Comparison of ENCODE assay signal across 30 cellular contexts in genomic region chr10:17209302-17209701, GRCh38. TPM values are rescaled to one million over a fixed set of nuclear protein-coding genes. Genes with fewer than 3 reads are reported as not detected.
A peak's percentile ranks its signal among the peaks of the same experiment; 100 is the strongest.
DNase-seq lines count a peak whose midpoint lies in the region; ATAC-seq and TF ChIP-seq lines count a peak whose summit lies in the region.
"Had no signal": no experiment of that assay in that cellular context is flagged by ENCODE, and none has a peak within 500 bp of the region (broad histone marks: within the 10 kb centered on the region; RNA-seq: fewer than 3 reads in every experiment).

No MANE protein-coding gene starts in this region.

- H3K36me3 ChIP-seq in GM23338 (ENCODE audit: insufficient read depth) (no peaks in the 10 kb centered on the region), SK-N-SH (replicated peaks in 1 of 2; ENCODE audit: control insufficient read depth in 1 of 2, insufficient read depth in 2 of 2, low read length in 1 of 2) (no peaks in the 10 kb centered on the region), fibroblast of lung (ENCODE audit: control insufficient read depth, insufficient read depth, low read length) (no peaks in the 10 kb centered on the region), adrenal gland (replicated peaks in 1 of 2) (no peaks in the 10 kb centered on the region)
- H3K36me3 ChIP-seq: cardiac muscle cell, colonic mucosa, left lung, Peyer's patch, prostate gland, right lobe of liver had no signal

- no peaks in the 10 kb centered on the region for H3K4me1 ChIP-seq in GM23338 (ENCODE audit: insufficient read depth)
- H3K4me1 ChIP-seq in SK-N-SH (ENCODE audit: control insufficient read depth in 1 of 2, insufficient read depth in 2 of 2, low read depth in 1 of 2, low read length in 1 of 2), result peaks cover 0 to 56% of the 10 kb centered on the region in 2 experiments; a peak in 3 of 4 replicates
- peaks cover 16% of the 10 kb centered on the region for H3K4me1 ChIP-seq in fibroblast of lung (ENCODE audit: control insufficient read depth, extremely low read depth, insufficient read depth, low read length)
- H3K4me1 ChIP-seq in adrenal gland (replicated peaks in 1 of 2), result no peaks in the 10 kb centered on the region
- H3K4me1 ChIP-seq: colonic mucosa, Peyer's patch, prostate gland, right lobe of liver had no signal

- no peaks in the 10 kb centered on the region for H3K79me2 ChIP-seq in GM23338 (replicated peaks; ENCODE audit: insufficient read depth)
- peaks cover 48% of the 10 kb centered on the region for H3K79me2 ChIP-seq in SK-N-SH (ENCODE audit: insufficient read depth)
- H3K79me2 ChIP-seq in fibroblast of lung (ENCODE audit: control insufficient read depth, insufficient read depth, low read length), result no peaks in the 10 kb centered on the region

- no peak for TF ChIP-seq RAD21 in SK-N-SH (IDR thresholded peaks at IDR 0.05; ENCODE audit: low read length)

- H3K9me3 ChIP-seq in SK-N-SH (no peaks in the 10 kb centered on the region), fibroblast of lung (ENCODE audit: control insufficient read depth, insufficient read depth, low read depth, low read length) (no peaks in the 10 kb centered on the region), adrenal gland (replicated peaks in 1 of 3) (no peaks in the 10 kb centered on the region)
- H3K9me3 ChIP-seq: colonic mucosa, left lung, Peyer's patch, prostate gland, right lobe of liver had no signal

- WGBS in SK-N-SH (ENCODE audit: low lambda C conversion rate), result 92% methylated on average over 1 of the region's 1 CpG
- WGBS in adrenal gland, 4 donors, result 74 to 89% (median 81%) methylated on average over 1 of the region's 1 CpG

- ATAC-seq in GM23338 (no peak), HG03457 (IDR thresholded peaks at IDR 0.05; ENCODE audit: unreplicated experiment) (no peak)
- no peak for ATAC-seq in stimulated activated effector memory CD8-positive, alpha-beta T cell treated with anti-CD3 and anti-CD28 coated beads, Interleukin-12 subunit alpha, Interleukin-12 subunit beta, amount 100 ng/mL, for 72 hours
- ATAC-seq: left lung, right lobe of liver had no signal

- H3K9ac ChIP-seq in SK-N-SH (peak overlapping the region; percentile 63; the same call in 1 of the 2 replicates), fibroblast of lung (ENCODE audit: insufficient read depth, low read length) (no peak overlapping the region)
- H3K9ac ChIP-seq: KMS-11 had no signal

- TF ChIP-seq CTCF in GM23338 (conservative IDR thresholded peaks at IDR 0.05; ENCODE audit: low read depth in 2 of 2) (no peak), SK-N-SH (IDR thresholded peaks at IDR 0.05) (no peak), fibroblast of lung (conservative IDR thresholded peaks at IDR 0.05 in 1 of 2, IDR thresholded peaks at IDR 0.05 in 1 of 2; ENCODE audit: low read depth in 1 of 2, low read length in 2 of 2) (no peak), progenitor cell of endocrine pancreas (IDR thresholded peaks at IDR 0.05; ENCODE audit: unreplicated experiment) (no peak), adrenal gland (IDR thresholded peaks at IDR 0.05) (no peak)

- CTCF ChIA-PET in SK-N-SH (lab: Yijun Ruan, JAX), result no interaction called here

- no peaks in the 10 kb centered on the region; the same call in 2 of the 3 replicates for H3K9me3 Mint-ChIP-seq in GM23338
- H3K9me3 Mint-ChIP-seq in stimulated activated effector memory CD8-positive, alpha-beta T cell treated with anti-CD3 and anti-CD28 coated beads, Interleukin-12 subunit alpha, Interleukin-12 subunit beta, amount 100 ng/mL, for 72 hours, result no peaks in the 10 kb centered on the region
- no peaks in the 10 kb centered on the region for H3K9me3 Mint-ChIP-seq in progenitor cell of endocrine pancreas (ENCODE audit: low read depth)
- H3K9me3 Mint-ChIP-seq: activated CD4-positive, alpha-beta memory T cell treated with anti-CD3 and anti-CD28 coated beads, Interleukin-2, amount 10 ng/mL, durations not matched to agents 7 days and 5 days; type B pancreatic cell had no signal

- H3K27me3 Mint-ChIP-seq in GM23338 (ENCODE audit: insufficient read depth, low read depth, poor library complexity) (peaks cover 3% of the 10 kb centered on the region), progenitor cell of endocrine pancreas (no peaks in the 10 kb centered on the region)
- H3K27me3 Mint-ChIP-seq: activated CD4-positive, alpha-beta memory T cell treated with anti-CD3 and anti-CD28 coated beads, Interleukin-2, amount 10 ng/mL, durations not matched to agents 7 days and 5 days; type B pancreatic cell had no signal

- no peaks in the 10 kb centered on the region for H4K20me1 ChIP-seq in GM23338 (replicated peaks; ENCODE audit: insufficient read depth)
- H4K20me1 ChIP-seq in SK-N-SH (ENCODE audit: insufficient read depth), result no peaks in the 10 kb centered on the region
- H4K20me1 ChIP-seq in fibroblast of lung (ENCODE audit: control insufficient read depth, extremely low read depth, insufficient read depth, low read length), result no peaks in the 10 kb centered on the region

- H3K4me3 Mint-ChIP-seq in GM23338, result no peak overlapping the region
- H3K4me3 Mint-ChIP-seq in stimulated activated effector memory CD8-positive, alpha-beta T cell treated with anti-CD3 and anti-CD28 coated beads, Interleukin-12 subunit alpha, Interleukin-12 subunit beta, amount 100 ng/mL, for 72 hours, result no peak overlapping the region
- no peak overlapping the region for H3K4me3 Mint-ChIP-seq in progenitor cell of endocrine pancreas (ENCODE audit: low read depth)
- H3K4me3 Mint-ChIP-seq: activated CD4-positive, alpha-beta memory T cell treated with anti-CD3 and anti-CD28 coated beads, Interleukin-2, amount 10 ng/mL, durations not matched to agents 7 days and 5 days; type B pancreatic cell had no signal

- H3K27ac ChIP-seq in GM23338 (ENCODE audit: low read depth) (no peak overlapping the region), SK-N-SH (ENCODE audit: low read depth in 2 of 2, low read length in 1 of 2) (peak overlapping the region; percentile 76 to 98; a peak in 3 of 4 replicates), fibroblast of lung (ENCODE audit: insufficient read depth, low read length) (peak overlapping the region; percentile 14), adrenal gland (no peak overlapping the region)
- H3K27ac ChIP-seq: cardiac muscle cell, colonic mucosa, epithelial cell of prostate, KMS-11, left lung, Peyer's patch, prostate gland, right lobe of liver had no signal

- H3K4me1 Mint-ChIP-seq in GM23338 (peaks cover 28% of the 10 kb centered on the region), progenitor cell of endocrine pancreas (ENCODE audit: low read depth) (peaks cover 21% of the 10 kb centered on the region)
- H3K4me1 Mint-ChIP-seq in stimulated activated effector memory CD8-positive, alpha-beta T cell treated with anti-CD3 and anti-CD28 coated beads, Interleukin-12 subunit alpha, Interleukin-12 subunit beta, amount 100 ng/mL, for 72 hours, result peaks cover 34% of the 10 kb centered on the region

- H3K36me3 Mint-ChIP-seq in GM23338 (ENCODE audit: low read depth) (no peaks in the 10 kb centered on the region), progenitor cell of endocrine pancreas (ENCODE audit: insufficient read depth) (no peaks in the 10 kb centered on the region)
- H3K36me3 Mint-ChIP-seq in stimulated activated effector memory CD8-positive, alpha-beta T cell treated with anti-CD3 and anti-CD28 coated beads, Interleukin-12 subunit alpha, Interleukin-12 subunit beta, amount 100 ng/mL, for 72 hours, result no peaks in the 10 kb centered on the region
- H3K36me3 Mint-ChIP-seq: type B pancreatic cell had no signal

- POLR2A ChIA-PET in SK-N-SH (lab: Yijun Ruan, JAX), result no interaction called here

- no peak overlapping the region for H3K4me3 ChIP-seq in GM23338
- no peak overlapping the region for H3K4me3 ChIP-seq in SK-N-SH (ENCODE audit: low read depth in 2 of 2, low read length in 1 of 2)
- no peak overlapping the region for H3K4me3 ChIP-seq in fibroblast of lung (replicated peaks in 1 of 4; ENCODE audit: control extremely low read depth in 1 of 4, insufficient read depth in 1 of 4, low read depth in 3 of 4, low read length in 4 of 4)
- H3K4me3 ChIP-seq in adrenal gland, result no peak overlapping the region
- H3K4me3 ChIP-seq: cardiac muscle cell, colonic mucosa, left lung, Peyer's patch, prostate gland, right lobe of liver had no signal

- H3K9me2 ChIP-seq in GM23338 (ENCODE audit: insufficient read depth) (no peaks in the 10 kb centered on the region), SK-N-SH (no peaks in the 10 kb centered on the region)

- DNase-seq in GM23338 (ENCODE audit: low spot score) (no peak), SK-N-SH (no peak), fibroblast of lung (ENCODE audit: low read depth in 2 of 2) (no peak), progenitor cell of endocrine pancreas (ENCODE audit: low spot score, unreplicated experiment) (no peak), adrenal gland (no peak)
- DNase-seq in stimulated activated effector memory CD8-positive, alpha-beta T cell treated with anti-CD3 and anti-CD28 coated beads, Interleukin-12 subunit alpha, Interleukin-12 subunit beta, amount 100 ng/mL, for 72 hours (ENCODE audit: low spot score in 2 of 2), result no peak
- DNase-seq: activated CD4-positive, alpha-beta memory T cell treated with anti-CD3 and anti-CD28 coated beads, Interleukin-2, amount 10 ng/mL, durations not matched to agents 7 days and 5 days; activated naive CD4-positive, alpha-beta T cell treated with anti-CD3 and anti-CD28 coated beads, Interleukin-2, amount 50 U/mL, for 16 hours; amygdala; C1 segment of cervical spinal cord; colonic mucosa; effector CD8-positive, alpha-beta T cell; left lung; mesendoderm; MM.1S; NCI-H1417; NCI-H2081; NCI-H226; NCI-H69; Peyer's patch; right lobe of liver; SHP77 treated with DMSO at 0.1 percent for 48 hours; stimulated activated CD4-positive, alpha-beta T cell treated with anti-CD3 and anti-CD28 coated beads, Interleukin-4, amount 100 ng/mL, for 24 hours; SW 1271 had no signal

- H2AFZ ChIP-seq in GM23338, result no peak overlapping the region
- H2AFZ ChIP-seq in SK-N-SH (ENCODE audit: low read depth), result no peak overlapping the region
- no peak overlapping the region for H2AFZ ChIP-seq in fibroblast of lung (ENCODE audit: low read length)

- H3K27ac Mint-ChIP-seq in GM23338 (peak overlapping the region; percentile 15), progenitor cell of endocrine pancreas (no peak overlapping the region)
- peak overlapping the region; percentile 21 for H3K27ac Mint-ChIP-seq in stimulated activated effector memory CD8-positive, alpha-beta T cell treated with anti-CD3 and anti-CD28 coated beads, Interleukin-12 subunit alpha, Interleukin-12 subunit beta, amount 100 ng/mL, for 72 hours
- H3K27ac Mint-ChIP-seq: activated CD4-positive, alpha-beta memory T cell treated with anti-CD3 and anti-CD28 coated beads, Interleukin-2, amount 10 ng/mL, durations not matched to agents 7 days and 5 days; type B pancreatic cell had no signal

- no peak for TF ChIP-seq POLR2A in adrenal gland (IDR thresholded peaks at IDR 0.05)

- H3K27me3 ChIP-seq in GM23338 (ENCODE audit: insufficient read depth), result no peaks in the 10 kb centered on the region
- no peaks in the 10 kb centered on the region for H3K27me3 ChIP-seq in SK-N-SH (ENCODE audit: insufficient read depth)
- H3K27me3 ChIP-seq in fibroblast of lung (ENCODE audit: control insufficient read depth, insufficient read depth, low read length), result no peaks in the 10 kb centered on the region
- H3K27me3 ChIP-seq in adrenal gland, result no peaks in the 10 kb centered on the region
- H3K27me3 ChIP-seq: cardiac muscle cell, colonic mucosa, left lung, Peyer's patch, right lobe of liver had no signal

- no peaks in the 10 kb centered on the region for H3F3A ChIP-seq in GM23338 (replicated peaks; ENCODE audit: low read depth)
- peaks cover 57% of the 10 kb centered on the region for H3F3A ChIP-seq in SK-N-SH (replicated peaks; ENCODE audit: insufficient read depth)

- H3K4me2 ChIP-seq in GM23338 (no peak overlapping the region), SK-N-SH (peak overlapping the region; percentile 69), fibroblast of lung (ENCODE audit: extremely low read depth, insufficient read depth, low read length) (peak overlapping the region; percentile 46)
- H3K4me2 ChIP-seq: KMS-11 had no signal

- intact Hi-C loops in adrenal gland (cut with DNase I), result no loop called here

- no peak for TF ChIP-seq EP300 in SK-N-SH (IDR thresholded peaks at IDR 0.05; ENCODE audit: borderline replicate concordance in 1 of 2, low read depth in 1 of 2, low read length in 1 of 2)

RNA-seq across cellular contexts. Expression of gene TRDMT1, which starts 7.8 kb away (rescaled TPM):
- 30.8 and 37.7 TPM in 2 replicates for total RNA-seq in GM23338 (2014; rRNA removed; shearing (Covaris generic))
- polyA plus RNA-seq in GM23338 (2016; fragmentation: Nextera tagmentation; extraction: Ambion mirVana), result 12.0 and 16.0 TPM in 2 replicates
- 3.1 and 4.1 TPM in 2 replicates for polyA plus RNA-seq in SK-N-SH (2012; rRNA removed)
- 3.7 and 4.0 TPM in 2 replicates for polyA plus RNA-seq in SK-N-SH (2012; cell fraction: cytosol; rRNA removed)
- polyA plus RNA-seq in SK-N-SH (2012; cell fraction: nucleus; rRNA removed), result 3.6 and 8.0 TPM in 2 replicates
- total RNA-seq in fibroblast of lung, result 4.4 and 5.8 TPM in 2 replicates
- polyA plus RNA-seq in fibroblast of lung, result 6.0 and 7.0 TPM in 2 replicates
- 4.3 and 4.5 TPM in 2 replicates for polyA plus RNA-seq in fibroblast of lung (2012)
- 0.79 and 2.6 TPM in 2 replicates for polyA minus RNA-seq in fibroblast of lung (ENCODE audit: low replicate concordance)
- 10.4 and 14.3 TPM in 2 replicates for total RNA-seq in progenitor cell of endocrine pancreas
- total RNA-seq in adrenal gland, result 10 to 100 TPM in 1 of 8 donors, 1 to 10 TPM in 7; 1.7 to 10.5 (median 5.5) TPM
- 1 to 10 TPM; 1.3 to 3.7 (median 2.2) TPM for polyA plus RNA-seq in adrenal gland

RNA-seq across cellular contexts. Expression of gene VIM, which starts 18.7 kb away (rescaled TPM):
- 214 and 228 TPM in 2 replicates for total RNA-seq in GM23338 (2014; rRNA removed; shearing (Covaris generic))
- polyA plus RNA-seq in GM23338 (2016; fragmentation: Nextera tagmentation; extraction: Ambion mirVana) (131 and 137 TPM in 2 replicates), SK-N-SH (2012; rRNA removed) (4,747 and 5,016 TPM in 2 replicates), fibroblast of lung (4,882 and 6,609 TPM in 2 replicates), adrenal gland (100 to 1,000 TPM; 322 to 882 (median 377) TPM)
- 4,035 and 4,614 TPM in 2 replicates for polyA plus RNA-seq in SK-N-SH (2012; cell fraction: cytosol; rRNA removed)
- 5,845 and 10,924 TPM in 2 replicates for polyA plus RNA-seq in SK-N-SH (2012; cell fraction: nucleus; rRNA removed)
- total RNA-seq in fibroblast of lung (4,550 and 7,192 TPM in 2 replicates), progenitor cell of endocrine pancreas (172 and 261 TPM in 2 replicates), adrenal gland (1,000 to 10,000 TPM in 4 of 8 donors, 100 to 1,000 TPM in 4; 374 to 1,377 (median 956) TPM)
- 5,279 and 8,158 TPM in 2 replicates for polyA plus RNA-seq in fibroblast of lung (2012)
- 3,855 and 6,261 TPM in 2 replicates for polyA minus RNA-seq in fibroblast of lung (ENCODE audit: low replicate concordance)

Comparison
In these comparisons a context has a peak if more than half of its experiments do, and no peak if none do; other contexts are left out.
1. H3K27ac ChIP-seq: peak in SK-N-SH (2 of 2) and fibroblast of lung (single experiment); none in GM23338 (single experiment) and adrenal gland (0 of 5).